18 cellular contexts compared by ENCODE assay signal in genomic region chr5:143134900-143135299, GRCh38.
DNase-seq lines count a peak whose midpoint lies in the region; ATAC-seq and TF ChIP-seq lines count a peak whose summit lies in the region.
"Had no signal": no experiment of that assay in that cellular context is flagged by ENCODE, and none has a peak within 500 bp of the region (broad histone marks: within the 10 kb centered on the region; RNA-seq: fewer than 3 reads in every experiment).

No MANE protein-coding gene starts in this region.

- dilution Hi-C loops in mammary epithelial cell (cut with HindIII; ENCODE audit: low sequenced_read_pairs): no loop called here

- BruUV-seq in mammary epithelial cell (replicated peaks; lab: Mats Ljungman, UMichigan): no TSS peak

- DNase-seq in mammary epithelial cell (peak; percentile 62), breast epithelium (ENCODE audit: low spot score in 2 of 2) (no peak), gastrocnemius medialis (peak in 1 of 2 donors; percentile 50), iPS-NIHi7 (ENCODE audit: extremely low spot score) (no peak), colonic mucosa (no peak), midbrain (lab: John Stamatoyannopoulos, UW) (no peak)
- DNase-seq: activated T-cell treated with anti-CD3 and anti-CD28 coated beads for 4 hours, Calu3, dorsolateral prefrontal cortex, HCEC 1CT, left cardiac atrium, NCI-H1105 treated with DMSO at 0.1 percent for 48 hours, nephron progenitor cell had no signal

- H3K9ac ChIP-seq in mammary epithelial cell (ENCODE audit: insufficient read depth, low read length): no peak overlapping the region
- H3K9ac ChIP-seq in colonic mucosa (ENCODE audit: low read depth in 2 of 2, low read length in 2 of 2): no peak overlapping the region

- H3K79me2 ChIP-seq in mammary epithelial cell (ENCODE audit: insufficient read depth, low read length): no peaks in the 10 kb centered on the region

- TF ChIP-seq CTCF in mammary epithelial cell (conservative IDR thresholded peaks at IDR 0.05 in 1 of 2, IDR thresholded peaks at IDR 0.05 in 1 of 2; ENCODE audit: extremely low read depth in 1 of 2, insufficient read depth in 1 of 2, low read depth in 1 of 2, low read length in 2 of 2): no peak
- TF ChIP-seq CTCF in breast epithelium (IDR thresholded peaks at IDR 0.05): no peak
- no peak for TF ChIP-seq CTCF in gastrocnemius medialis (IDR thresholded peaks at IDR 0.05 in 4 of 5, conservative IDR thresholded peaks at IDR 0.05 in 1 of 5)
- no peak for TF ChIP-seq CTCF in colonic mucosa (IDR thresholded peaks at IDR 0.05)

- H3K27ac ChIP-seq in mammary epithelial cell (ENCODE audit: insufficient read depth, low read depth, low read length) (no peak overlapping the region), breast epithelium (no peak overlapping the region), gastrocnemius medialis (peak overlapping the region; percentile 90 to 97 (median 95)), colonic mucosa (no peak overlapping the region)
- H3K27ac ChIP-seq: A549, gastroesophageal sphincter had no signal

- no peak overlapping the region for H3K4me3 ChIP-seq in mammary epithelial cell (replicated peaks in 1 of 3; ENCODE audit: insufficient read depth in 1 of 3, low read depth in 2 of 3, low read length in 3 of 3)
- H3K4me3 ChIP-seq in breast epithelium: no peak overlapping the region
- H3K4me3 ChIP-seq in gastrocnemius medialis: peak overlapping the region in 2 of 4 donors; percentile 47 to 50
- H3K4me3 ChIP-seq in colonic mucosa: no peak overlapping the region
- H3K4me3 ChIP-seq: A549, dorsolateral prefrontal cortex, gastroesophageal sphincter, smooth muscle cell had no signal

- no peaks in the 10 kb centered on the region for H4K20me1 ChIP-seq in mammary epithelial cell (ENCODE audit: insufficient read depth, low read length)

- H3K27me3 ChIP-seq in mammary epithelial cell (ENCODE audit: insufficient read depth, low read length) (no peaks in the 10 kb centered on the region), breast epithelium (no peaks in the 10 kb centered on the region), gastrocnemius medialis (no peaks in the 10 kb centered on the region), colonic mucosa (no peaks in the 10 kb centered on the region)
- H3K27me3 ChIP-seq: dorsolateral prefrontal cortex, gastroesophageal sphincter had no signal

- in situ Hi-C loops in mammary epithelial cell (cut with MboI; ENCODE audit: low sequenced_read_pairs in 2 of 2): no loop called here
- in situ Hi-C loops in gastrocnemius medialis (cut with MboI; ENCODE audit: low sequenced_read_pairs in 4 of 4): loop anchor here in 3 of 4 donors (10.0 to 25.0 kb wide), 3 partner anchors 98 to 252 kb away; no protein-coding TSS in a partner anchor

- no peak overlapping the region for H3K4me2 ChIP-seq in mammary epithelial cell (ENCODE audit: insufficient read depth, low read depth, low read length)
- H3K4me2 ChIP-seq: A549 had no signal

- no peaks in the 10 kb centered on the region for H3K36me3 ChIP-seq in mammary epithelial cell (ENCODE audit: insufficient read depth, low read length)
- H3K36me3 ChIP-seq in breast epithelium: no peaks in the 10 kb centered on the region
- H3K36me3 ChIP-seq in gastrocnemius medialis: no peaks in the 10 kb centered on the region
- no peaks in the 10 kb centered on the region for H3K36me3 ChIP-seq in colonic mucosa

- H3K9me3 ChIP-seq in mammary epithelial cell (replicated peaks; ENCODE audit: insufficient read depth, low read length) (no peaks in the 10 kb centered on the region), breast epithelium (no peaks in the 10 kb centered on the region), gastrocnemius medialis (no peaks in the 10 kb centered on the region), colonic mucosa (no peaks in the 10 kb centered on the region)
- H3K9me3 ChIP-seq: A549, gastroesophageal sphincter had no signal

- intact Hi-C loops in mammary epithelial cell (cut with micrococcal nuclease): no loop called here
- intact Hi-C loops in breast epithelium (cut with DNase I; ENCODE audit: low total_unique reads): no loop called here
- intact Hi-C loops in gastrocnemius medialis (cut with DNase I; ENCODE audit: low total_unique reads): loop anchor here (2.0 to 5.0 kb wide), 3 partner anchors 42 to 110 kb away; no protein-coding TSS in a partner anchor
- intact Hi-C loops in colonic mucosa (cut with DNase I): loop anchor here (10.0 kb wide), 1 partner anchor 90 kb away; no protein-coding TSS in a partner anchor

- H3K4me1 ChIP-seq in mammary epithelial cell (ENCODE audit: insufficient read depth, low read length) (peaks cover 16% of the 10 kb centered on the region), breast epithelium (no peaks in the 10 kb centered on the region), gastrocnemius medialis (peaks cover 90 to 92% of the 10 kb centered on the region in 2 donors), colonic mucosa (no peaks in the 10 kb centered on the region)
- H3K4me1 ChIP-seq: A549 had no signal

- TF ChIP-seq POLR2A in breast epithelium (IDR thresholded peaks at IDR 0.05): no peak
- TF ChIP-seq POLR2A in gastrocnemius medialis (IDR thresholded peaks at IDR 0.05): peak; percentile 22 to 29

- CTCF ChIA-PET in mammary epithelial cell (lab: Charles Lee; ENCODE audit: low non-redundant PET): no interaction called here

- ATAC-seq in GM21515 (IDR thresholded peaks at IDR 0.05; ENCODE audit: unreplicated experiment) (peak; percentile 50), HG03342 (IDR thresholded peaks at IDR 0.05; ENCODE audit: unreplicated experiment) (peak; percentile 83), gastrocnemius medialis (peak; percentile 3 to 14)
- ATAC-seq: A549, gastroesophageal sphincter, left cardiac atrium had no signal

- H2AFZ ChIP-seq in mammary epithelial cell (ENCODE audit: low read depth, low read length): no peak overlapping the region

- WGBS in mammary epithelial cell (ENCODE audit: low coverage, missing lambda C conversion rate): 68% methylated on average over 4 of the region's 4 CpGs

Comparison
In these comparisons a context has a peak if more than half of its experiments do, and no peak if none do; other contexts are left out.
1. H3K27ac ChIP-seq: peak in gastrocnemius medialis (4 of 4); none in mammary epithelial cell (single experiment), breast epithelium (0 of 2) and colonic mucosa (single experiment).
2. ATAC-seq: peak in every context shown above with its lines; median percentile 83 in HG03342; 50 in GM21515; 8 in gastrocnemius medialis.
3. in situ Hi-C loops: an anchor here in gastrocnemius medialis (10.0 to 25.0 kb wide); none called in mammary epithelial cell.
4. intact Hi-C loops: an anchor here in gastrocnemius medialis (2.0 to 5.0 kb wide) and colonic mucosa (10.0 kb wide); none called in mammary epithelial cell and breast epithelium.